Comparison of ENCODE assay signal across 8 cellular contexts in the genomic region with DNA sequence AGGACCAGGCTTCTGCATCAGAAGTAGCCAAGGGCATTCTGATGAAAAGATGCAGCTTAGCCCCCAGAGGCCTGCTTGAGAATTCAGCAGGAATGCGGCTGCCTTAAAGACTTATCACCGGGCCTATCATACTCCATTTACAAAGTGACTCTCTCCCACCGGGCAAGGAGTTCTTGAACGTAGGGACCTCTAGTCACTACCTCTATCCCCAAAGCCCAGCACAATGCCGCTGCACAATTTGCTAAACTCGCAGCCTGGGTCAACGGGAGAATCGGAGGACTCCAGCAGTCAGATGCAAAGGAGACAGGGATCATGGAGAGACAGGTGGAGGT. TPM values are rescaled to one million over a fixed set of nuclear protein-coding genes. Genes with fewer than 3 reads are reported as not detected.
DNase-seq lines count a peak whose midpoint lies in the region; ATAC-seq and TF ChIP-seq lines count a peak whose summit lies in the region.

No MANE protein-coding gene starts in this region.

- H3K27me3 ChIP-seq in NT2/D1 (ENCODE audit: insufficient read depth, insufficient read length) (no peaks in the 10 kb centered on the region), ectodermal cell (ENCODE audit: control insufficient read depth, insufficient read depth, low read length, poor library complexity, severe bottlenecking) (no peaks in the 10 kb centered on the region)

- no peaks in the 10 kb centered on the region; the same call in none of the 2 replicates for H3K27me3 Mint-ChIP-seq in HFFc6 (ENCODE audit: insufficient read depth)

- no peaks in the 10 kb centered on the region for H3K9me3 Mint-ChIP-seq in HFFc6

- H3K36me3 ChIP-seq in NT2/D1 (ENCODE audit: insufficient read depth, insufficient read length, low read length): peaks cover 38% of the 10 kb centered on the region
- H3K36me3 ChIP-seq in ectodermal cell (ENCODE audit: control insufficient read depth, insufficient read depth, low read length): peaks cover 5% of the 10 kb centered on the region
- no peaks in the 10 kb centered on the region for H3K36me3 ChIP-seq in mucosa of descending colon (ENCODE audit: low read depth)

- H3K4me1 ChIP-seq in NT2/D1 (ENCODE audit: insufficient read depth, insufficient read length) (peaks cover 1% of the 10 kb centered on the region), ectodermal cell (ENCODE audit: control insufficient read depth, insufficient read depth, low read length) (peaks cover 3% of the 10 kb centered on the region), mucosa of descending colon (ENCODE audit: low read depth) (peaks cover 12% of the 10 kb centered on the region)

- TF ChIP-seq CTCF in HFFc6 (IDR thresholded peaks at IDR 0.05): no peak
- no peak for TF ChIP-seq CTCF in mucosa of descending colon (IDR thresholded peaks at IDR 0.05)

- H3K9me3 ChIP-seq in NT2/D1 (ENCODE audit: insufficient read depth, low read length) (no peaks in the 10 kb centered on the region), ectodermal cell (ENCODE audit: control insufficient read depth, low read length) (no peaks in the 10 kb centered on the region), mucosa of descending colon (no peaks in the 10 kb centered on the region)

- peak overlapping the region; percentile 99 for H3K9ac ChIP-seq in NT2/D1 (ENCODE audit: insufficient read length, low read depth)

- peak overlapping the region; percentile 99 for H3K4me3 Mint-ChIP-seq in HFFc6

- H3K4me1 Mint-ChIP-seq in HFFc6 (ENCODE audit: low read depth): peaks cover 23% of the 10 kb centered on the region

- H3K4me3 ChIP-seq in NT2/D1 (ENCODE audit: insufficient read length, low read depth): peak overlapping the region; percentile 80
- peak overlapping the region; percentile 78 for H3K4me3 ChIP-seq in ectodermal cell (ENCODE audit: insufficient read depth, low read depth, low read length)
- peak overlapping the region; percentile 96 for H3K4me3 ChIP-seq in mucosa of descending colon

- peak overlapping the region; percentile 71 for H3K27ac ChIP-seq in ectodermal cell (ENCODE audit: insufficient read depth, low read depth, low read length, poor library complexity, severe bottlenecking)

- H3K27ac Mint-ChIP-seq in HFFc6: peak overlapping the region; percentile 90

- peak; percentile 9 for ATAC-seq in GM18511 (IDR thresholded peaks at IDR 0.05; ENCODE audit: unreplicated experiment)
- ATAC-seq in mucosa of descending colon: peak; percentile 1

- intact Hi-C loops in mucosa of descending colon (cut with DNase I, micrococcal nuclease): no loop called here

- H3K36me3 Mint-ChIP-seq in HFFc6 (ENCODE audit: low read depth): peaks cover 4% of the 10 kb centered on the region; the same call in 1 of the 2 replicates

- WGBS in ectodermal cell, 2 experiments: 0 to 2% methylated on average over 8 of the region's 8 CpGs

- in situ Hi-C loops in KBM-7 (cut with MboI; ENCODE audit: low pct_unique_long_range_greater_than_20kb, low sequenced_read_pairs): no loop called here

- DNase-seq in HFFc6: peak; percentile 53
- DNase-seq in NT2/D1 (ENCODE audit: low read depth, low spot score): peak; percentile 9
- no peak for DNase-seq in mucosa of descending colon
- no peak for DNase-seq in NCI-H774 (lab: John Stamatoyannopoulos, UW)
- DNase-seq in NCI-H526 (lab: John Stamatoyannopoulos, UW): no peak
- no peak for DNase-seq in KBM-7

RNA-seq across cellular contexts. Expression of a gene that starts 0.7 kb away (rescaled TPM):
- 10 to 100 TPM; 17.3 to 23.0 (median 21.4) TPM for total RNA-seq in HFFc6 (2021; fragmentation: NEBNext Ultra II Directional; extraction: Animal tissue kit (Norgen Biotek cat#: 25700))
- polyA plus RNA-seq in ectodermal cell (2013, experiment 1 of 4): 31.8 TPM
- 30.5 TPM for polyA plus RNA-seq in ectodermal cell (2013, experiment 2 of 4)
- 22.8 TPM for polyA plus RNA-seq in ectodermal cell (2013, experiment 3 of 4)
- polyA plus RNA-seq in ectodermal cell (2013, experiment 4 of 4): 24.4 TPM
- 10 to 100 TPM; 15.0 to 18.4 (median 17.4) TPM for total RNA-seq in mucosa of descending colon

RNA-seq across cellular contexts. Expression of a gene that starts 27.8 kb away (rescaled TPM):
- total RNA-seq in HFFc6 (2021; fragmentation: NEBNext Ultra II Directional; extraction: Animal tissue kit (Norgen Biotek cat#: 25700)): not detected
- not detected for polyA plus RNA-seq in ectodermal cell (2013, experiment 1 of 4)
- not detected for polyA plus RNA-seq in ectodermal cell (2013, experiment 2 of 4)
- not detected for polyA plus RNA-seq in ectodermal cell (2013, experiment 3 of 4)
- polyA plus RNA-seq in ectodermal cell (2013, experiment 4 of 4): not detected
- not detected for total RNA-seq in mucosa of descending colon

RNA-seq across cellular contexts. Expression of a gene that starts 39.0 kb away (rescaled TPM):
- total RNA-seq in HFFc6 (2021; fragmentation: NEBNext Ultra II Directional; extraction: Animal tissue kit (Norgen Biotek cat#: 25700)): not detected
- polyA plus RNA-seq in ectodermal cell (2013, experiment 1 of 4): not detected
- polyA plus RNA-seq in ectodermal cell (2013, experiment 2 of 4): not detected
- polyA plus RNA-seq in ectodermal cell (2013, experiment 3 of 4): not detected
- not detected for polyA plus RNA-seq in ectodermal cell (2013, experiment 4 of 4)
- total RNA-seq in mucosa of descending colon: not detected

Comparison
In these comparisons a context has a peak if more than half of its experiments do, and no peak if none do; other contexts are left out.
1. DNase-seq: peak in HFFc6 (single experiment) and NT2/D1 (single experiment); none in mucosa of descending colon (0 of 3), NCI-H774 (single experiment), NCI-H526 (0 of 2) and KBM-7 (single experiment).
2. Peak in every context shown above with its lines, with median percentiles within 50 percentile points of each other: H3K4me3 ChIP-seq.